25 cellular contexts compared by ENCODE assay signal in genomic region chrX:132967049-132967448, GRCh38. TPM values are rescaled to one million over a fixed set of nuclear protein-coding genes. Genes with fewer than 3 reads are reported as not detected.
"Had no signal": no experiment of that assay in that cellular context is flagged by ENCODE, and none has a peak within 500 bp of the region (broad histone marks: within the 10 kb centered on the region; RNA-seq: fewer than 3 reads in every experiment).

No MANE protein-coding gene starts in this region.

- H3K27ac Mint-ChIP-seq: activated CD4-positive, alpha-beta T cell treated with anti-CD3 and anti-CD28 coated beads, Interleukin-2, amount 10 ng/mL, durations not matched to agents 7 days and 5 days; activated CD8-positive, alpha-beta T cell treated with anti-CD3 and anti-CD28 coated beads for 36 hours; activated naive CD4-positive, alpha-beta T cell treated with anti-CD3 and anti-CD28 coated beads, Interleukin-2, amount 50 U/mL, for 24 hours; activated T-helper 1 cell treated with anti-CD3 and anti-CD28 coated beads, Interleukin-12 subunit alpha, Interleukin-12 subunit beta, Interleukin-2, Interleukin-4 antibody, amounts not matched to agents 30 ng/mL and 10 ng/mL and 1 ng/mL, durations not matched to agents 14 hours and 24 hours and 36 hours; natural killer cell treated with Interleukin-12 subunit alpha and Interleukin-12 subunit beta and Interleukin-15 and Interleukin-18, amount 100 ng/mL, for 72 hours; stimulated activated memory B cell treated with anti-CD40 and anti-IgM and Interleukin-4, amounts not matched to agents 10 μg/mL and 1 μg/mL and 100 μg/mL, for 72 hours; T-helper 17 cell had no signal

- H3K36me3 Mint-ChIP-seq: activated naive CD4-positive, alpha-beta T cell treated with anti-CD3 and anti-CD28 coated beads, Interleukin-2, amount 50 U/mL, for 24 hours; natural killer cell treated with Interleukin-12 subunit alpha and Interleukin-12 subunit beta and Interleukin-15 and Interleukin-18, amount 100 ng/mL, for 72 hours; stimulated activated memory B cell treated with anti-CD40 and anti-IgM and Interleukin-4, amounts not matched to agents 10 μg/mL and 1 μg/mL and 100 μg/mL, for 72 hours had no signal

- H3K4me3 Mint-ChIP-seq: activated CD4-positive, alpha-beta T cell treated with anti-CD3 and anti-CD28 coated beads, Interleukin-2, amount 10 ng/mL, durations not matched to agents 7 days and 5 days; activated CD8-positive, alpha-beta T cell treated with anti-CD3 and anti-CD28 coated beads for 36 hours; activated naive CD4-positive, alpha-beta T cell treated with anti-CD3 and anti-CD28 coated beads, Interleukin-2, amount 50 U/mL, for 24 hours; activated T-helper 1 cell treated with anti-CD3 and anti-CD28 coated beads, Interleukin-12 subunit alpha, Interleukin-12 subunit beta, Interleukin-2, Interleukin-4 antibody, amounts not matched to agents 30 ng/mL and 10 ng/mL and 1 ng/mL, durations not matched to agents 14 hours and 24 hours and 36 hours; natural killer cell treated with Interleukin-12 subunit alpha and Interleukin-12 subunit beta and Interleukin-15 and Interleukin-18, amount 100 ng/mL, for 72 hours; stimulated activated memory B cell treated with anti-CD40 and anti-IgM and Interleukin-4, amounts not matched to agents 10 μg/mL and 1 μg/mL and 100 μg/mL, for 72 hours; T-helper 17 cell had no signal

- H3K27ac ChIP-seq: brain microvascular endothelial cell, esophagus squamous epithelium, gastrocnemius medialis, stomach, suprapubic skin, tibial nerve, uterus had no signal

- H3K9me3 Mint-ChIP-seq: activated CD4-positive, alpha-beta T cell treated with anti-CD3 and anti-CD28 coated beads, Interleukin-2, amount 10 ng/mL, durations not matched to agents 7 days and 5 days; activated CD8-positive, alpha-beta T cell treated with anti-CD3 and anti-CD28 coated beads for 36 hours; activated naive CD4-positive, alpha-beta T cell treated with anti-CD3 and anti-CD28 coated beads, Interleukin-2, amount 50 U/mL, for 24 hours; activated T-helper 1 cell treated with anti-CD3 and anti-CD28 coated beads, Interleukin-12 subunit alpha, Interleukin-12 subunit beta, Interleukin-2, Interleukin-4 antibody, amounts not matched to agents 30 ng/mL and 10 ng/mL and 1 ng/mL, durations not matched to agents 14 hours and 24 hours and 36 hours; natural killer cell treated with Interleukin-12 subunit alpha and Interleukin-12 subunit beta and Interleukin-15 and Interleukin-18, amount 100 ng/mL, for 72 hours; stimulated activated memory B cell treated with anti-CD40 and anti-IgM and Interleukin-4, amounts not matched to agents 10 μg/mL and 1 μg/mL and 100 μg/mL, for 72 hours had no signal

- H3K4me1 Mint-ChIP-seq: activated CD4-positive, alpha-beta T cell treated with anti-CD3 and anti-CD28 coated beads, Interleukin-2, amount 10 ng/mL, durations not matched to agents 7 days and 5 days; activated naive CD4-positive, alpha-beta T cell treated with anti-CD3 and anti-CD28 coated beads, Interleukin-2, amount 50 U/mL, for 24 hours; stimulated activated memory B cell treated with anti-CD40 and anti-IgM and Interleukin-4, amounts not matched to agents 10 μg/mL and 1 μg/mL and 100 μg/mL, for 72 hours; T-helper 17 cell had no signal

- H3K27me3 Mint-ChIP-seq: activated CD8-positive, alpha-beta T cell treated with anti-CD3 and anti-CD28 coated beads for 36 hours; stimulated activated memory B cell treated with anti-CD40 and anti-IgM and Interleukin-4, amounts not matched to agents 10 μg/mL and 1 μg/mL and 100 μg/mL, for 72 hours; T-helper 17 cell had no signal

- DNase-seq: activated CD4-positive, alpha-beta T cell treated with anti-CD3 and anti-CD28 coated beads, Interleukin-2, amount 10 ng/mL, durations not matched to agents 7 days and 5 days; activated CD4-positive, CD25-positive, alpha-beta regulatory T cell; activated CD8-positive, alpha-beta T cell treated with anti-CD3 and anti-CD28 coated beads for 36 hours; activated gamma-delta T cell treated with Interleukin-2 at 50 U/mL for 16 hours; anterior cingulate cortex; brain microvascular endothelial cell; central memory CD4-positive, alpha-beta T cell; esophagus squamous epithelium; gastrocnemius medialis; head of caudate nucleus; hypothalamus; midbrain; occipital lobe; small intestine; stimulated activated CD4-positive, alpha-beta T cell treated with anti-CD3 and anti-CD28 coated beads, Interleukin-15, amount 100 ng/mL, for 24 hours; stomach; T-helper 17 cell; uterus had no signal

- ATAC-seq: activated CD8-positive, alpha-beta T cell treated with anti-CD3 and anti-CD28 coated beads for 36 hours; gastrocnemius medialis; natural killer cell treated with Interleukin-12 subunit alpha and Interleukin-12 subunit beta and Interleukin-15 and Interleukin-18, amount 100 ng/mL, for 72 hours; sciatic nerve; stimulated activated memory B cell treated with anti-CD40 and anti-IgM and Interleukin-4, amounts not matched to agents 10 μg/mL and 1 μg/mL and 100 μg/mL, for 72 hours; T-helper 17 cell had no signal

RNA-seq across cellular contexts. Expression of gene HS6ST2, which starts 8.6 kb away (rescaled TPM):
- total RNA-seq: activated CD4-positive, alpha-beta T cell treated with anti-CD3 and anti-CD28 coated beads, Interleukin-2, amount 10 ng/mL, durations not matched to agents 7 days and 5 days; T-helper 17 cell had no signal
